13 cellular contexts compared by ENCODE assay signal in genomic region chr3:181278468-181279238, GRCh38.
DNase-seq lines count a peak whose midpoint lies in the region; ATAC-seq, FAIRE-seq and TF ChIP-seq lines count a peak whose summit lies in the region.
"Had no signal": no experiment of that assay in that cellular context is flagged by ENCODE, and none has a peak within 500 bp of the region (broad histone marks: within the 10 kb centered on the region; RNA-seq: fewer than 3 reads in every experiment).

No MANE protein-coding gene starts in this region.

- FAIRE-seq in D721Med (lab: Jason Lieb, UNC) = no peak

- ATAC-seq in HG03159 (IDR thresholded peaks at IDR 0.05; ENCODE audit: unreplicated experiment) (no peak), GM19463 (IDR thresholded peaks at IDR 0.05; ENCODE audit: unreplicated experiment) (no peak)
- ATAC-seq in activated T-cell treated with anti-CD3 and anti-CD28 coated beads, Interleukin-2, amount 50 U/mL, for 4 hours = no peak

- no peak overlapping the region for H3K4me3 Mint-ChIP-seq in activated T-cell treated with anti-CD3 and anti-CD28 coated beads, Interleukin-2, amount 50 U/mL, for 4 hours

- H3K4me1 Mint-ChIP-seq in activated T-cell treated with anti-CD3 and anti-CD28 coated beads, Interleukin-2, amount 50 U/mL, for 4 hours (ENCODE audit: low read depth) = no peaks in the 10 kb centered on the region

- no peak for DNase-seq in D721Med (ENCODE audit: insufficient read length, low spot score)
- DNase-seq in LoVo (ENCODE audit: low spot score) = peak; percentile 5
- peak; percentile 45 for DNase-seq in medulla oblongata (ENCODE audit: extremely low spot score)
- no peak for DNase-seq in activated T-cell treated with anti-CD3 and anti-CD28 coated beads, Interleukin-2, amount 50 U/mL, for 4 hours
- no peak for DNase-seq in NCI-H2227 (lab: John Stamatoyannopoulos, UW; ENCODE audit: unreplicated experiment)
- DNase-seq: activated naive CD4-positive, alpha-beta T cell treated with anti-CD3 and anti-CD28 coated beads, Interleukin-2, amount 50 U/mL, for 16 hours; DMS79 treated with DMSO at 0.1 percent for 48 hours; NCI-H2029; stimulated activated CD4-positive, alpha-beta T cell treated with anti-CD3 and anti-CD28 coated beads, Interleukin-2, amount 100 ng/mL, for 24 hours; tibial artery had no signal

- no peak overlapping the region for H3K27ac ChIP-seq in VCaP
- H3K27ac ChIP-seq: tibial artery had no signal

- no peaks in the 10 kb centered on the region for H3K36me3 Mint-ChIP-seq in activated T-cell treated with anti-CD3 and anti-CD28 coated beads, Interleukin-2, amount 50 U/mL, for 4 hours (ENCODE audit: insufficient read depth)

- no peaks in the 10 kb centered on the region for H3K9me3 Mint-ChIP-seq in activated T-cell treated with anti-CD3 and anti-CD28 coated beads, Interleukin-2, amount 50 U/mL, for 4 hours

- peaks cover 6% of the 10 kb centered on the region for H3K27me3 Mint-ChIP-seq in activated T-cell treated with anti-CD3 and anti-CD28 coated beads, Interleukin-2, amount 50 U/mL, for 4 hours (ENCODE audit: low read depth)

- TF ChIP-seq CTCF in D721Med (IDR thresholded peaks at IDR 0.05; ENCODE audit: insufficient read depth, missing control alignments) (peak; percentile 26), VCaP (conservative IDR thresholded peaks at IDR 0.05) (0 out of 2 replicates have a peak, but pooled peaks have one; percentile 7)

Comparison
In these comparisons a context has a peak if more than half of its experiments do, and no peak if none do; other contexts are left out.
1. DNase-seq: peak in LoVo (single experiment) and medulla oblongata (single experiment); none in D721Med (single experiment), activated T-cell treated with anti-CD3 and anti-CD28 coated beads, Interleukin-2, amount 50 U/mL, for 4 hours (single experiment) and NCI-H2227 (single experiment).